26 cellular contexts compared by ENCODE assay signal in the genomic region with DNA sequence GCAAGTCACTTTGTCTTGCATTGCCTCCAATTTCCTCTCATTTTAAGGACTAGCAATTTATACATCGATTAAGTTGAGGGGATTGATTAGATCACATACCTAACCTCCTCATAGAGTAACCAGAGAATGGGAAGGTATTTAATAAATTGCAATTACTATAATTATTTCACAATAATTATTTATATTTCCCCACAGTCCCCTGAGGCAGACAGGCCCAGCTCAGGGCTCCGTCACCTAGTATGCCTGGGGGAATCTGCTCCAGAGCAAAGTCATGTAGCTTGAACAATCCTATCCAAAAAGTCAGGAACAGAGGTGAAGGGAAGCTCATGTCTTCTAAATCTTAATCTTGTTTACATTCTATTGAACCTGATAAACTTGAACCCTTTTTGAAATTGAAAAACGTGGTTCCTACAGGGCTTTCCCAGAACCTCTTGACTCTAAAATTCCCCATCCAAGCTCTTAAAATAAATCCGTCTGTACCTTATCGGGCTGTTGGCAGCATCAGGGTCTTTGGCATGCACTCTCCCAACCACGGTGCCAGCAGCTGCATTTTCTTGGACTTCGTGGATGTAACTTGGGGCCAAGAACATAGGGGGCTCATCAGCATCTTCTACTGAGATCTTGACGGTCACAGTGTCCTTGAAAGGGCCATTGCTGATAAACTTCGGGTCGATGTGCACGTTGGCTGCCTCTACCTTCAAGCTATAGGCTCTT.
A peak's percentile ranks its signal among the peaks of the same experiment; 100 is the strongest.
DNase-seq lines count a peak whose midpoint lies in the region; ATAC-seq, FAIRE-seq and TF ChIP-seq lines count a peak whose summit lies in the region.
"Had no signal": no experiment of that assay in that cellular context is flagged by ENCODE, and none has a peak within 500 bp of the region (broad histone marks: within the 10 kb centered on the region; RNA-seq: fewer than 3 reads in every experiment).

No MANE protein-coding gene starts in this region.

- H3K4me3 ChIP-seq in HepG2 (replicated peaks in 1 of 3; ENCODE audit: insufficient read depth in 1 of 3, low read depth in 2 of 3, low read length in 3 of 3) (no peak overlapping the region), right lobe of liver (no peak overlapping the region), fibroblast of the aortic adventitia (ENCODE audit: low read depth, low read length) (no peak overlapping the region)
- H3K4me3 ChIP-seq: A549, K562, SJSA1 had no signal

- 2% methylated on average over 11 of the region's 11 CpGs for WGBS in HepG2 (ENCODE audit: low lambda C conversion rate)
- WGBS in right lobe of liver (ENCODE audit: insufficient coverage, low coverage, low lambda C conversion rate, missing lambda C conversion rate) = 49% methylated on average over 11 of the region's 11 CpGs

- ATAC-seq in HepG2 (no peak), right lobe of liver (no peak), GM19035 (IDR thresholded peaks at IDR 0.05; ENCODE audit: unreplicated experiment) (no peak)
- ATAC-seq in activated CD8-positive, alpha-beta T cell treated with anti-CD3 and anti-CD28 coated beads, Interleukin-2, amount 10 ng/mL, durations not matched to agents 7 days and 5 days = no peak
- ATAC-seq: A549, HCT116, K562 had no signal

- peaks cover 7% of the 10 kb centered on the region for H3K9me3 Mint-ChIP-seq in osteocyte (ENCODE audit: unreplicated experiment)
- H3K9me3 Mint-ChIP-seq in progenitor cell of endocrine pancreas (ENCODE audit: low read depth) = no peaks in the 10 kb centered on the region
- H3K9me3 Mint-ChIP-seq in activated CD8-positive, alpha-beta T cell treated with anti-CD3 and anti-CD28 coated beads, Interleukin-2, amount 10 ng/mL, durations not matched to agents 7 days and 5 days (ENCODE audit: insufficient read depth) = no peaks in the 10 kb centered on the region

- H3K4me3 Mint-ChIP-seq in osteocyte (ENCODE audit: unreplicated experiment) (no peak overlapping the region), progenitor cell of endocrine pancreas (ENCODE audit: low read depth) (no peak overlapping the region)
- H3K4me3 Mint-ChIP-seq in activated CD8-positive, alpha-beta T cell treated with anti-CD3 and anti-CD28 coated beads, Interleukin-2, amount 10 ng/mL, durations not matched to agents 7 days and 5 days = no peak overlapping the region
- H3K4me3 Mint-ChIP-seq: CD4-positive, alpha-beta memory T cell had no signal

- in situ Hi-C loops in HepG2 (cut with HindIII; ENCODE audit: extremely low pct_ligation_motif_present, low pct_unique_long_range_greater_than_20kb) = no loop called here

- CTCF ChIA-PET in HepG2 (lab: Yijun Ruan, JAX; ENCODE audit: low intra/inter-chr PET ratio, low total read pairs) = no interaction called here
- CTCF ChIA-PET in activated CD8-positive, alpha-beta T cell treated with anti-CD3 and anti-CD28 coated beads, Interleukin-2, amount 10 ng/mL, durations not matched to agents 7 days and 5 days (lab: Charles Lee) = no interaction called here

- TF ChIP-seq CTCF in HepG2 (CRISPR knock-in tag; IDR thresholded peaks at IDR 0.05) (no peak), right lobe of liver (IDR thresholded peaks at IDR 0.05) (no peak), fibroblast of the aortic adventitia (IDR thresholded peaks at IDR 0.05; ENCODE audit: insufficient read depth, low read length) (no peak), osteocyte (IDR thresholded peaks at IDR 0.05) (no peak), progenitor cell of endocrine pancreas (IDR thresholded peaks at IDR 0.05; ENCODE audit: unreplicated experiment) (no peak)

- DNase-seq in HepG2 (ENCODE audit: low spot score) (no peak), right lobe of liver (no peak), fibroblast of the aortic adventitia (ENCODE audit: low read depth) (peak; percentile 52), osteocyte (ENCODE audit: extremely low spot score, unreplicated experiment) (no peak), progenitor cell of endocrine pancreas (ENCODE audit: low spot score, unreplicated experiment) (no peak)
- DNase-seq in activated CD8-positive, alpha-beta T cell treated with anti-CD3 and anti-CD28 coated beads, Interleukin-2, amount 10 ng/mL, durations not matched to agents 7 days and 5 days = no peak
- DNase-seq: C1 segment of cervical spinal cord; CD4-positive, alpha-beta memory T cell; COR-L47; DMS79; GF-D8; Kasumi-1; NCI-H1092 treated with DMSO at 0.1 percent for 48 hours; NCI-H1436 treated with DMSO at 0.1 percent for 48 hours; NCI-H187 treated with DMSO at 0.1 percent for 48 hours; NCI-H2171 treated with DMSO at 0.1 percent for 48 hours; NCI-H345; NCI-H510A treated with DMSO at 0.1 percent for 48 hours; NCI-H748 treated with DMSO at 0.1 percent for 48 hours had no signal

- no peaks in the 10 kb centered on the region for H3K27me3 ChIP-seq in HepG2 (ENCODE audit: control insufficient read depth in 1 of 2, insufficient read depth in 2 of 2, low read length in 2 of 2)
- H3K27me3 ChIP-seq in right lobe of liver = no peaks in the 10 kb centered on the region
- H3K27me3 ChIP-seq: SJSA1 had no signal

- no peak overlapping the region for H2AFZ ChIP-seq in HepG2 (ENCODE audit: low read length)

- peak overlapping the region; percentile 12 for H3K27ac Mint-ChIP-seq in osteocyte (ENCODE audit: unreplicated experiment)
- no peak overlapping the region for H3K27ac Mint-ChIP-seq in progenitor cell of endocrine pancreas
- H3K27ac Mint-ChIP-seq in activated CD8-positive, alpha-beta T cell treated with anti-CD3 and anti-CD28 coated beads, Interleukin-2, amount 10 ng/mL, durations not matched to agents 7 days and 5 days = no peak overlapping the region
- H3K27ac Mint-ChIP-seq: CD4-positive, alpha-beta memory T cell had no signal

- H3K9ac ChIP-seq in HepG2 (ENCODE audit: insufficient read depth, low read depth, low read length) = no peak overlapping the region

- H3K9me3 ChIP-seq in HepG2 (ENCODE audit: low read length) (0 out of 2 replicates have a peak, but pooled peaks cover 9% of the 10 kb centered on the region), right lobe of liver (no peaks in the 10 kb centered on the region)
- H3K9me3 ChIP-seq: SJSA1 had no signal

- H3K27ac ChIP-seq in HepG2 (ENCODE audit: extremely low read length, insufficient read depth, low read length) (no peak overlapping the region), right lobe of liver (no peak overlapping the region)
- H3K27ac ChIP-seq: A549, SJSA1 had no signal

- no peak for TF ChIP-seq POLR2A in HepG2 (IDR thresholded peaks at IDR 0.05; ENCODE audit: insufficient read depth in 1 of 2, low read depth in 2 of 2, low read length in 2 of 2)
- no peak for TF ChIP-seq POLR2A in right lobe of liver (IDR thresholded peaks at IDR 0.05)

- no peaks in the 10 kb centered on the region for H3K79me2 ChIP-seq in HepG2 (ENCODE audit: insufficient read depth, low read length)

- FAIRE-seq in HepG2 (lab: Jason Lieb, UNC) = no peak
- FAIRE-seq: A549, GM12891, GM19239, K562 had no signal

- TF ChIP-seq RAD21 in HepG2 (CRISPR knock-in tag; IDR thresholded peaks at IDR 0.05) = no peak

- intact Hi-C loops in HepG2 (cut with micrococcal nuclease; ENCODE audit: unreplicated experiment) (no loop called here), right lobe of liver (cut with DNase I) (no loop called here)

- H3K36me3 ChIP-seq in HepG2 (replicated peaks in 1 of 2; ENCODE audit: control insufficient read depth in 1 of 2, insufficient read depth in 2 of 2, low read length in 2 of 2) (no peaks in the 10 kb centered on the region), right lobe of liver (no peaks in the 10 kb centered on the region)

- no TSS peak for BruUV-seq in HepG2 (replicated peaks; lab: Mats Ljungman, UMichigan)

- POLR2A ChIA-PET in HepG2 (lab: Yijun Ruan, JAX) = no interaction called here
- POLR2A ChIA-PET in activated CD8-positive, alpha-beta T cell treated with anti-CD3 and anti-CD28 coated beads, Interleukin-2, amount 10 ng/mL, durations not matched to agents 7 days and 5 days (lab: Charles Lee) = no interaction called here

- H3K4me2 ChIP-seq in HepG2 (ENCODE audit: low read depth, low read length) = no peak overlapping the region
- H3K4me2 ChIP-seq: A549 had no signal

- H3K4me1 Mint-ChIP-seq in osteocyte (ENCODE audit: unreplicated experiment) (peaks cover 35% of the 10 kb centered on the region), progenitor cell of endocrine pancreas (ENCODE audit: low read depth) (peaks cover 4% of the 10 kb centered on the region)
- no peaks in the 10 kb centered on the region for H3K4me1 Mint-ChIP-seq in activated CD8-positive, alpha-beta T cell treated with anti-CD3 and anti-CD28 coated beads, Interleukin-2, amount 10 ng/mL, durations not matched to agents 7 days and 5 days (ENCODE audit: low read depth)
- H3K4me1 Mint-ChIP-seq: CD4-positive, alpha-beta memory T cell had no signal

- TF ChIP-seq EP300 in HepG2 (IDR thresholded peaks at IDR 0.05; ENCODE audit: low read depth in 2 of 2, low read length in 2 of 2) (no peak), HepG2 (CRISPR knock-in tag; IDR thresholded peaks at IDR 0.05; ENCODE audit: borderline replicate concordance) (no peak)

- H3K27me3 Mint-ChIP-seq in osteocyte (ENCODE audit: unreplicated experiment) (no peaks in the 10 kb centered on the region), progenitor cell of endocrine pancreas (no peaks in the 10 kb centered on the region)
- H3K27me3 Mint-ChIP-seq in activated CD8-positive, alpha-beta T cell treated with anti-CD3 and anti-CD28 coated beads, Interleukin-2, amount 10 ng/mL, durations not matched to agents 7 days and 5 days (ENCODE audit: low read depth) = no peaks in the 10 kb centered on the region
- H3K27me3 Mint-ChIP-seq: CD4-positive, alpha-beta memory T cell had no signal

- no peaks in the 10 kb centered on the region for H4K20me1 ChIP-seq in HepG2 (ENCODE audit: insufficient read depth, low read length)

- H3K4me1 ChIP-seq in HepG2 (ENCODE audit: insufficient read depth, low read length) (no peaks in the 10 kb centered on the region), right lobe of liver (no peaks in the 10 kb centered on the region)
- H3K4me1 ChIP-seq: A549, SJSA1 had no signal

- H3K36me3 Mint-ChIP-seq in osteocyte (ENCODE audit: unreplicated experiment) (peaks cover 64% of the 10 kb centered on the region), progenitor cell of endocrine pancreas (ENCODE audit: insufficient read depth) (no peaks in the 10 kb centered on the region)
- H3K36me3 Mint-ChIP-seq in activated CD8-positive, alpha-beta T cell treated with anti-CD3 and anti-CD28 coated beads, Interleukin-2, amount 10 ng/mL, durations not matched to agents 7 days and 5 days (ENCODE audit: low read depth) = no peaks in the 10 kb centered on the region
- H3K36me3 Mint-ChIP-seq: CD4-positive, alpha-beta memory T cell had no signal

TF ChIP-seq in HepG2, 621 proteins besides CTCF, POLR2A, EP300 and RAD21 (continues in another document):
- TF ChIP-seq, protein P1, sequence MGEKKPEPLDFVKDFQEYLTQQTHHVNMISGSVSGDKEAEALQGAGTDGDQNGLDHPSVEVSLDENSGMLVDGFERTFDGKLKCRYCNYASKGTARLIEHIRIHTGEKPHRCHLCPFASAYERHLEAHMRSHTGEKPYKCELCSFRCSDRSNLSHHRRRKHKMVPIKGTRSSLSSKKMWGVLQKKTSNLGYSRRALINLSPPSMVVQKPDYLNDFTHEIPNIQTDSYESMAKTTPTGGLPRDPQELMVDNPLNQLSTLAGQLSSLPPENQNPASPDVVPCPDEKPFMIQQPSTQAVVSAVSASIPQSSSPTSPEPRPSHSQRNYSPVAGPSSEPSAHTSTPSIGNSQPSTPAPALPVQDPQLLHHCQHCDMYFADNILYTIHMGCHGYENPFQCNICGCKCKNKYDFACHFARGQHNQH (CRISPR knock-in tag; IDR thresholded peaks at IDR 0.05) = no peak
